ENCODE assay signal across 8 cellular contexts in the genomic region with DNA sequence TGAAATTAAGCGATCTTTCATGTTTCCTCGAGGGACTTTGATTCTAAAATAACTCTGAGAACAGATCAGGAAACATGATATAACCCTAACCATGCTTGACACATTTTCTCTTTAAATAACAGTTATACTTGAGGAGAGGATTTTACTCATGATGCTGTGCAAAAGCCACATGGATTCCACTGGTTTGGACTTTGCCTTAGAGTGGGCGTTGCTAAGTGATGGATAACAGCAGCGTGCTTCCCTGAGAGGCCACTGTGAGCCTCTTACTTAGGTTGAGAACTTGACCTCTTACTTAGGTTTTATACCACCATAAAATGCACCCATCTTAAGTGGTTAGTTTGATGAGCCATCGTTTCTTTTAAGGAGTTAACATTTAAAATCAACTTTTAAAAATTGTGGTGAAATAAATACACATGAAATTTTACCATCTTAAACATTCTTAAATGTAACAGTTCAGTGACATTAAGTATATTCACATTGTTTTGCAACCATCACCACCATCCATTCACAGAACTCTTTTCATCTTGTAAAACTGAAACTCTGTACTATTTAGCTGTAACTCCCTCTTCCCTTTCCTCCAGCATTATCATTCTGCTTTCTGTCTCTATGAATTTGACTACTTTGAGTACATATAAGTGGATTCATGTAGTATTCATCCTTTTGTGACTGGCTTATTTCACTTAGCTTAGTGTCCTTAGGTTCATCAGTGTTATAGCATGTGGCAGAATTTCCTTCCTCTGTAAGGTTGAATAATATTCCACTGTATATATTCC. TPM values are rescaled to one million over a fixed set of nuclear protein-coding genes. Genes with fewer than 3 reads are reported as not detected.
A peak's percentile ranks its signal among the peaks of the same experiment; 100 is the strongest.
DNase-seq lines count a peak whose midpoint lies in the region; ATAC-seq and TF ChIP-seq lines count a peak whose summit lies in the region.

No MANE protein-coding gene starts in this region.

- peak; percentile 64 for ATAC-seq in stimulated activated naive CD8-positive, alpha-beta T cell treated with anti-CD3 and anti-CD28 coated beads, Interleukin-15, amount 100 ng/mL, for 72 hours
- ATAC-seq in HG02678 (IDR thresholded peaks at IDR 0.05; ENCODE audit: unreplicated experiment), result no peak
- no peak for ATAC-seq in upper lobe of left lung (ENCODE audit: low FRiP score in 2 of 2)

- H3K4me3 ChIP-seq in MM.1S (ENCODE audit: low read length), result no peak overlapping the region
- H3K4me3 ChIP-seq in foreskin fibroblast (ENCODE audit: low read depth in 1 of 2, low read length in 2 of 2), result no peak overlapping the region
- no peak overlapping the region for H3K4me3 ChIP-seq in upper lobe of left lung

- peak overlapping the region; percentile 80 for H3K27ac Mint-ChIP-seq in activated CD4-positive, alpha-beta memory T cell treated with anti-CD3 and anti-CD28 coated beads, Interleukin-2, amount 10 ng/mL, durations not matched to agents 7 days and 5 days
- H3K27ac Mint-ChIP-seq in activated CD4-positive, alpha-beta memory T cell treated with anti-CD3 and anti-CD28 coated beads for 36 hours, result no peak overlapping the region
- H3K27ac Mint-ChIP-seq in stimulated activated naive CD8-positive, alpha-beta T cell treated with anti-CD3 and anti-CD28 coated beads, Interleukin-15, amount 100 ng/mL, for 72 hours, result peak overlapping the region in 1 of 2 donors; percentile 60

- H3K79me2 ChIP-seq in MM.1S (ENCODE audit: low read length), result no peaks in the 10 kb centered on the region

- peak overlapping the region; percentile 33; the same call in 1 of the 2 replicates for H3K4me2 ChIP-seq in MM.1S (ENCODE audit: low read depth, low read length)

- CTCF ChIA-PET in activated CD4-positive, alpha-beta memory T cell treated with anti-CD3 and anti-CD28 coated beads, Interleukin-2, amount 10 ng/mL, durations not matched to agents 7 days and 5 days (lab: Charles Lee), result no interaction called here
- CTCF ChIA-PET in activated CD4-positive, alpha-beta memory T cell treated with anti-CD3 and anti-CD28 coated beads for 36 hours (lab: Charles Lee), result interaction anchor here (1.2 kb wide), 1 partner anchor 40 kb away, joined by 6 read pairs; no protein-coding TSS in a partner anchor

- H3K27me3 ChIP-seq in MM.1S (replicated peaks; ENCODE audit: insufficient read depth, low read length) (no peaks in the 10 kb centered on the region), upper lobe of left lung (no peaks in the 10 kb centered on the region)

- no peaks in the 10 kb centered on the region for H3K27me3 Mint-ChIP-seq in activated CD4-positive, alpha-beta memory T cell treated with anti-CD3 and anti-CD28 coated beads, Interleukin-2, amount 10 ng/mL, durations not matched to agents 7 days and 5 days
- H3K27me3 Mint-ChIP-seq in activated CD4-positive, alpha-beta memory T cell treated with anti-CD3 and anti-CD28 coated beads for 36 hours, result no peaks in the 10 kb centered on the region
- H3K27me3 Mint-ChIP-seq in stimulated activated naive CD8-positive, alpha-beta T cell treated with anti-CD3 and anti-CD28 coated beads, Interleukin-15, amount 100 ng/mL, for 72 hours, result no peaks in the 10 kb centered on the region

- no peak overlapping the region for H3K9ac ChIP-seq in MM.1S (ENCODE audit: low read length)

- no peak for TF ChIP-seq POLR2A in upper lobe of left lung (IDR thresholded peaks at IDR 0.05)

- no peaks in the 10 kb centered on the region for H4K20me1 ChIP-seq in MM.1S (ENCODE audit: insufficient read depth, low read length)

- WGBS in upper lobe of left lung, 2 donors, result 74 to 76% methylated on average over 5 of the region's 5 CpGs

- H3K4me3 Mint-ChIP-seq in activated CD4-positive, alpha-beta memory T cell treated with anti-CD3 and anti-CD28 coated beads, Interleukin-2, amount 10 ng/mL, durations not matched to agents 7 days and 5 days, result no peak overlapping the region
- H3K4me3 Mint-ChIP-seq in activated CD4-positive, alpha-beta memory T cell treated with anti-CD3 and anti-CD28 coated beads for 36 hours, result no peak overlapping the region
- H3K4me3 Mint-ChIP-seq in stimulated activated naive CD8-positive, alpha-beta T cell treated with anti-CD3 and anti-CD28 coated beads, Interleukin-15, amount 100 ng/mL, for 72 hours, result no peak overlapping the region

- no peak overlapping the region for H2AFZ ChIP-seq in MM.1S (ENCODE audit: low read length)

- no peaks in the 10 kb centered on the region for H3K36me3 ChIP-seq in MM.1S (replicated peaks; ENCODE audit: insufficient read depth, low read length)
- H3K36me3 ChIP-seq in upper lobe of left lung, result no peaks in the 10 kb centered on the region

- no peaks in the 10 kb centered on the region for H3K9me2 ChIP-seq in MM.1S (replicated peaks; ENCODE audit: insufficient read depth, low read length)

- intact Hi-C loops in activated CD4-positive, alpha-beta memory T cell treated with anti-CD3 and anti-CD28 coated beads for 36 hours (cut with micrococcal nuclease), result loop anchor here (5.0 kb wide), 1 partner anchor 53 kb away; no protein-coding TSS in a partner anchor

- no peak for TF ChIP-seq EP300 in upper lobe of left lung (IDR thresholded peaks at IDR 0.05)

- H3K36me3 Mint-ChIP-seq in activated CD4-positive, alpha-beta memory T cell treated with anti-CD3 and anti-CD28 coated beads, Interleukin-2, amount 10 ng/mL, durations not matched to agents 7 days and 5 days (ENCODE audit: low read depth), result peaks cover 38% of the 10 kb centered on the region
- no peaks in the 10 kb centered on the region for H3K36me3 Mint-ChIP-seq in activated CD4-positive, alpha-beta memory T cell treated with anti-CD3 and anti-CD28 coated beads for 36 hours

- peak overlapping the region; percentile 4; the same call in 1 of the 2 replicates for H3K27ac ChIP-seq in MM.1S (ENCODE audit: low read length)
- H3K27ac ChIP-seq in upper lobe of left lung, result peak overlapping the region in 2 of 4 donors; percentile 30 to 36

- H3K9me3 ChIP-seq in MM.1S (replicated peaks; ENCODE audit: insufficient read depth, low read length), result no peaks in the 10 kb centered on the region
- H3K9me3 ChIP-seq in upper lobe of left lung, result no peaks in the 10 kb centered on the region

- H3K9me3 Mint-ChIP-seq in activated CD4-positive, alpha-beta memory T cell treated with anti-CD3 and anti-CD28 coated beads, Interleukin-2, amount 10 ng/mL, durations not matched to agents 7 days and 5 days, result no peaks in the 10 kb centered on the region
- no peaks in the 10 kb centered on the region for H3K9me3 Mint-ChIP-seq in activated CD4-positive, alpha-beta memory T cell treated with anti-CD3 and anti-CD28 coated beads for 36 hours
- no peaks in the 10 kb centered on the region for H3K9me3 Mint-ChIP-seq in stimulated activated naive CD8-positive, alpha-beta T cell treated with anti-CD3 and anti-CD28 coated beads, Interleukin-15, amount 100 ng/mL, for 72 hours

- peaks cover 59% of the 10 kb centered on the region for H3K4me1 Mint-ChIP-seq in activated CD4-positive, alpha-beta memory T cell treated with anti-CD3 and anti-CD28 coated beads, Interleukin-2, amount 10 ng/mL, durations not matched to agents 7 days and 5 days
- peaks cover 27% of the 10 kb centered on the region for H3K4me1 Mint-ChIP-seq in activated CD4-positive, alpha-beta memory T cell treated with anti-CD3 and anti-CD28 coated beads for 36 hours (ENCODE audit: low read depth)
- H3K4me1 Mint-ChIP-seq in stimulated activated naive CD8-positive, alpha-beta T cell treated with anti-CD3 and anti-CD28 coated beads, Interleukin-15, amount 100 ng/mL, for 72 hours, result peaks cover 33% of the 10 kb centered on the region

- POLR2A ChIA-PET in activated CD4-positive, alpha-beta memory T cell treated with anti-CD3 and anti-CD28 coated beads, Interleukin-2, amount 10 ng/mL, durations not matched to agents 7 days and 5 days (lab: Charles Lee), result interaction anchor here (0.7 to 1.4 kb wide), 2 partner anchors 8 to 9 kb away, joined by 4 to 9 read pairs; no protein-coding TSS in a partner anchor
- POLR2A ChIA-PET in activated CD4-positive, alpha-beta memory T cell treated with anti-CD3 and anti-CD28 coated beads for 36 hours (lab: Charles Lee), result interaction anchor here (0.6 kb wide), 1 partner anchor 137 kb away, joined by 3 read pairs; no protein-coding TSS in a partner anchor

- TF ChIP-seq CTCF in MM.1S (IDR thresholded peaks at IDR 0.05; ENCODE audit: low read length) (no peak), foreskin fibroblast (IDR thresholded peaks at IDR 0.05; ENCODE audit: low read depth, low read length) (no peak), upper lobe of left lung (IDR thresholded peaks at IDR 0.05) (no peak)

- H3K4me1 ChIP-seq in MM.1S (ENCODE audit: low read length), result peaks cover 32% of the 10 kb centered on the region
- peaks cover 24 to 45% (median 42%) of the 10 kb centered on the region in 4 donors for H3K4me1 ChIP-seq in upper lobe of left lung

- no peak for DNase-seq in activated CD4-positive, alpha-beta memory T cell treated with anti-CD3 and anti-CD28 coated beads, Interleukin-2, amount 10 ng/mL, durations not matched to agents 7 days and 5 days
- no peak for DNase-seq in activated CD4-positive, alpha-beta memory T cell treated with anti-CD3 and anti-CD28 coated beads for 36 hours
- DNase-seq in MM.1S (no peak), foreskin fibroblast (peak; percentile 40 to 72), NCI-H128 (lab: John Stamatoyannopoulos, UW; ENCODE audit: unreplicated experiment) (no peak), upper lobe of left lung (no peak)
- DNase-seq in stimulated activated naive CD8-positive, alpha-beta T cell treated with anti-CD3 and anti-CD28 coated beads, Interleukin-15, amount 100 ng/mL, for 72 hours, result no peak

- no peaks in the 10 kb centered on the region for H3F3A ChIP-seq in MM.1S (ENCODE audit: insufficient read depth, low read length)

RNA-seq across cellular contexts. Expression of a gene that starts 22.5 kb away (rescaled TPM):
- total RNA-seq in activated CD4-positive, alpha-beta memory T cell treated with anti-CD3 and anti-CD28 coated beads, Interleukin-2, amount 10 ng/mL, durations not matched to agents 7 days and 5 days, result 10 to 100 TPM; 86.9 to 90.4 TPM
- 10 to 100 TPM; 41.3 to 43.2 TPM for total RNA-seq in activated CD4-positive, alpha-beta memory T cell treated with anti-CD3 and anti-CD28 coated beads for 36 hours
- 100 to 1,000 TPM in 5 of 6 donors, 10 to 100 TPM in 1; 84.0 to 214 (median 161) TPM for total RNA-seq in upper lobe of left lung

Comparison
In these comparisons a context has a peak if more than half of its experiments do, and no peak if none do; other contexts are left out.
1. DNase-seq: peak in foreskin fibroblast (2 of 2); none in activated CD4-positive, alpha-beta memory T cell treated with anti-CD3 and anti-CD28 coated beads, Interleukin-2, amount 10 ng/mL, durations not matched to agents 7 days and 5 days (single experiment), activated CD4-positive, alpha-beta memory T cell treated with anti-CD3 and anti-CD28 coated beads for 36 hours (single experiment), MM.1S (single experiment), stimulated activated naive CD8-positive, alpha-beta T cell treated with anti-CD3 and anti-CD28 coated beads, Interleukin-15, amount 100 ng/mL, for 72 hours (0 of 2), NCI-H128 (single experiment) and upper lobe of left lung (0 of 2).